ENCODE assay signal across 9 cellular contexts in genomic region chr1:237042467-237042891, GRCh38. TPM values are rescaled to one million over a fixed set of nuclear protein-coding genes. Genes with fewer than 3 reads are reported as not detected.
DNase-seq lines count a peak whose midpoint lies in the region; ATAC-seq and TF ChIP-seq lines count a peak whose summit lies in the region.
"Had no signal": no experiment of that assay in that cellular context is flagged by ENCODE, and none has a peak within 500 bp of the region (broad histone marks: within the 10 kb centered on the region; RNA-seq: fewer than 3 reads in every experiment).

No MANE protein-coding gene starts in this region.

- H3K4me1 ChIP-seq in lower lobe of right lung: peaks cover 9% of the 10 kb centered on the region
- H3K4me1 ChIP-seq in stomach smooth muscle (ENCODE audit: control insufficient read depth, insufficient read depth, low read length): peaks cover 11% of the 10 kb centered on the region

- DNase-seq in NCI-H2171 (lab: John Stamatoyannopoulos, UW) (peak; percentile 39), chondrocyte (ENCODE audit: low spot score) (no peak), lower lobe of right lung (no peak), GM19240 (ENCODE audit: insufficient read length, low spot score) (no peak)
- no peak for DNase-seq in CD4-positive, alpha-beta T cell
- no peak for DNase-seq in central memory CD4-positive, alpha-beta T cell
- DNase-seq: immature natural killer cell, NCI-H1048 had no signal

- H3K36me3 ChIP-seq in lower lobe of right lung (no peaks in the 10 kb centered on the region), stomach smooth muscle (ENCODE audit: control insufficient read depth in 2 of 2, insufficient read depth in 2 of 2, low read length in 2 of 2) (no peaks in the 10 kb centered on the region)

- H3K4me3 ChIP-seq in lower lobe of right lung: peak overlapping the region; percentile 57
- H3K4me3 ChIP-seq in stomach smooth muscle (ENCODE audit: low read length in 2 of 2): peak overlapping the region; percentile 79

- TF ChIP-seq CTCF in chondrocyte (IDR thresholded peaks at IDR 0.05) (no peak), lower lobe of right lung (IDR thresholded peaks at IDR 0.05) (no peak)
- no peak for TF ChIP-seq CTCF in CD4-positive, alpha-beta T cell (IDR thresholded peaks at IDR 0.05)

- H3K27me3 ChIP-seq in lower lobe of right lung (ENCODE audit: low read depth) (peaks cover 45% of the 10 kb centered on the region), stomach smooth muscle (ENCODE audit: control insufficient read depth in 1 of 2, insufficient read depth in 2 of 2, low read length in 2 of 2) (no peaks in the 10 kb centered on the region)
- peaks cover 49% of the 10 kb centered on the region for H3K27me3 ChIP-seq in CD4-positive, alpha-beta T cell (ENCODE audit: control insufficient read depth, insufficient read depth, low read length)

- no peaks in the 10 kb centered on the region for H3K9me3 ChIP-seq in lower lobe of right lung
- H3K9me3 ChIP-seq in stomach smooth muscle (ENCODE audit: control insufficient read depth in 2 of 2, low read length in 2 of 2): no peaks in the 10 kb centered on the region
- H3K9me3 ChIP-seq in CD4-positive, alpha-beta T cell (ENCODE audit: control insufficient read depth, low read length): no peaks in the 10 kb centered on the region

- H3K9me3 Mint-ChIP-seq in chondrocyte (ENCODE audit: low read depth): no peaks in the 10 kb centered on the region
- H3K9me3 Mint-ChIP-seq in CD4-positive, alpha-beta T cell: no peaks in the 10 kb centered on the region

- H3K27ac Mint-ChIP-seq in chondrocyte (ENCODE audit: unreplicated experiment): no peak overlapping the region
- H3K27ac Mint-ChIP-seq in CD4-positive, alpha-beta T cell: no peak overlapping the region
- H3K27ac Mint-ChIP-seq: immature natural killer cell had no signal

- CTCF ChIA-PET in CD4-positive, alpha-beta T cell (lab: Charles Lee): no interaction called here

- peak overlapping the region; percentile 43 to 57 for H3K9ac ChIP-seq in stomach smooth muscle (ENCODE audit: low read length in 2 of 2)

- no peaks in the 10 kb centered on the region for H3K36me3 Mint-ChIP-seq in chondrocyte (ENCODE audit: low read depth)
- H3K36me3 Mint-ChIP-seq in CD4-positive, alpha-beta T cell (ENCODE audit: low read depth): no peaks in the 10 kb centered on the region

- H3K27me3 Mint-ChIP-seq in chondrocyte (ENCODE audit: low read depth): peaks cover 49% of the 10 kb centered on the region
- peaks cover 42% of the 10 kb centered on the region for H3K27me3 Mint-ChIP-seq in CD4-positive, alpha-beta T cell

- H3K4me3 Mint-ChIP-seq in chondrocyte (ENCODE audit: unreplicated experiment): peak overlapping the region; percentile 61
- H3K4me3 Mint-ChIP-seq in CD4-positive, alpha-beta T cell: no peak overlapping the region

- POLR2A ChIA-PET in CD4-positive, alpha-beta T cell (lab: Charles Lee): no interaction called here

- ATAC-seq in lower lobe of right lung: peak; percentile 6 to 25
- ATAC-seq in CD4-positive, alpha-beta T cell (ENCODE audit: poor library complexity): no peak

- H3K4me1 Mint-ChIP-seq in chondrocyte (ENCODE audit: low read depth): peaks cover 17% of the 10 kb centered on the region
- H3K4me1 Mint-ChIP-seq in CD4-positive, alpha-beta T cell (ENCODE audit: low read depth): peaks cover 14% of the 10 kb centered on the region

- peak overlapping the region; percentile 57 for H3K27ac ChIP-seq in lower lobe of right lung
- peak overlapping the region; percentile 49 for H3K27ac ChIP-seq in stomach smooth muscle (ENCODE audit: low read length)
- H3K27ac ChIP-seq in CD4-positive, alpha-beta T cell (ENCODE audit: low read depth, low read length): no peak overlapping the region

- intact Hi-C loops in lower lobe of right lung (cut with DNase I): no loop called here
- intact Hi-C loops in CD4-positive, alpha-beta T cell (cut with DNase I, micrococcal nuclease): no loop called here

RNA-seq across cellular contexts. Expression of gene RYR2, which starts 0.5 kb away (rescaled TPM):
- total RNA-seq in chondrocyte (0.02 to 0.15 TPM (median 0.12 TPM) in 3 replicates), lower lobe of right lung (4.8 TPM)
- not detected for total RNA-seq in CD4-positive, alpha-beta T cell

RNA-seq across cellular contexts. Expression of gene MT1HL1, which starts 38.2 kb away (rescaled TPM):
- total RNA-seq in chondrocyte (not detected in 3 replicates), lower lobe of right lung (not detected)
- not detected for total RNA-seq in CD4-positive, alpha-beta T cell
